3 cellular contexts compared by ENCODE assay signal in the genomic region with DNA sequence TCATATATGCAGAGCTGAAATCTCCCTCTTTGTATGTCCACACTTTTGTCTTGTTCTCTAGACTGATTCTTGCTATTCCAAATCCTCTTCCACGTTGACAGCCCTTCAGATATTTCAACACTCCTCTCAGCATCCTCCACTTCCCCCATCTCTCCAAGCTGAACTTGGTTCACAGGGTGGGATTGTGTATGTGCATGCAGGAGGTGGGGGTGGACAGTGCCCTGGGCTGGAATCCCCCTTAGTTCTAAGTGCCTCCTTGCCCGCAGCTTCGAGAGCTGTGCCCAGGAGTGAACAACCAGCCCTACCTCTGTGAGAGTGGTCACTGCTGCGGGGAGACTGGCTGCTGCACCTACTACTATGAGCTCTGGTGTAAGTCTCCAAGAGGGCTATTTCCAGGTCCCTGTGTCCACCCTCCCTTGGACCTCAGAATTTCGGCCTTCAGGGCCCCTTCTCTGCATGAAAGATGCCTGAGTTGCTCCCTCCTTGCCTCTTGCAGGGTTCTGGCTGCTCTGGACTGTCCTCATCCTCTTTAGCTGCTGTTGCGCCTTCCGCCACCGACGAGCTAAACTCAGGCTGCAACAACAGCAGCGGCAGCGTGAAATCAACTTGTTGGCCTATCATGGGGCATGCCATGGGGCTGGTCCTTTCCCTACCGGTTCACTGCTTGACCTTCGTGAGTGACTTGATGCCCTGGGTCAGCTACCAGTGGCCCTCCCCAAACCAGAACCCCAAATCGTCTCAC.
TF ChIP-seq lines count a peak whose summit lies in the region.

No MANE protein-coding gene starts in this region.

TF ChIP-seq in A549, 52 proteins besides CTCF, POLR2A, EP300 and RAD21:
- TF ChIP-seq JUN (IDR thresholded peaks at IDR 0.05) (0 out of 5 replicates have a peak, but pooled peaks of 1 of the 2 experiments have one; percentile 4), HEYL (CRISPR knock-in tag; IDR thresholded peaks at IDR 0.05) (no peak)

TF ChIP-seq in GM12891, 5 proteins besides CTCF, POLR2A, EP300 and RAD21:
- no peak for TF ChIP-seq POU2F2 (IDR thresholded peaks at IDR 0.05; ENCODE audit: low read depth, low read length)
- TF ChIP-seq POLR2AphosphoS5 (IDR thresholded peaks at IDR 0.05; ENCODE audit: low read depth, low read length): peak; percentile 74
- TF ChIP-seq PAX5 (IDR thresholded peaks at IDR 0.05; ENCODE audit: insufficient read depth, low read length, severe bottlenecking): no peak

TF ChIP-seq in HEK293T, 16 proteins besides CTCF, POLR2A, EP300 and RAD21:
- TF ChIP-seq, protein P1, sequence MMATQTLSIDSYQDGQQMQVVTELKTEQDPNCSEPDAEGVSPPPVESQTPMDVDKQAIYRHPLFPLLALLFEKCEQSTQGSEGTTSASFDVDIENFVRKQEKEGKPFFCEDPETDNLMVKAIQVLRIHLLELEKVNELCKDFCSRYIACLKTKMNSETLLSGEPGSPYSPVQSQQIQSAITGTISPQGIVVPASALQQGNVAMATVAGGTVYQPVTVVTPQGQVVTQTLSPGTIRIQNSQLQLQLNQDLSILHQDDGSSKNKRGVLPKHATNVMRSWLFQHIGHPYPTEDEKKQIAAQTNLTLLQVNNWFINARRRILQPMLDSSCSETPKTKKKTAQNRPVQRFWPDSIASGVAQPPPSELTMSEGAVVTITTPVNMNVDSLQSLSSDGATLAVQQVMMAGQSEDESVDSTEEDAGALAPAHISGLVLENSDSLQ (IDR thresholded peaks at IDR 0.05): no peak
- TF ChIP-seq NFRKB (IDR thresholded peaks at IDR 0.05): no peak
- TF ChIP-seq FOXM1 (IDR thresholded peaks at IDR 0.05; ENCODE audit: borderline replicate concordance): no peak
- no peak for TF ChIP-seq CTBP1 (IDR thresholded peaks at IDR 0.05; ENCODE audit: borderline replicate concordance)
- no peak for TF ChIP-seq LEF1 (IDR thresholded peaks at IDR 0.05; ENCODE audit: borderline replicate concordance)
- no peak for TF ChIP-seq ARNT (IDR thresholded peaks at IDR 0.05)
- no peak for TF ChIP-seq SP1 (IDR thresholded peaks at IDR 0.05)
- TF ChIP-seq SUZ12 (IDR thresholded peaks at IDR 0.05): no peak
- no peak for TF ChIP-seq HDGF (IDR thresholded peaks at IDR 0.05; ENCODE audit: borderline replicate concordance)
TF ChIP-seq in HEK293T: peak in this region for 0.
